22 cellular contexts compared by ENCODE assay signal in the genomic region with DNA sequence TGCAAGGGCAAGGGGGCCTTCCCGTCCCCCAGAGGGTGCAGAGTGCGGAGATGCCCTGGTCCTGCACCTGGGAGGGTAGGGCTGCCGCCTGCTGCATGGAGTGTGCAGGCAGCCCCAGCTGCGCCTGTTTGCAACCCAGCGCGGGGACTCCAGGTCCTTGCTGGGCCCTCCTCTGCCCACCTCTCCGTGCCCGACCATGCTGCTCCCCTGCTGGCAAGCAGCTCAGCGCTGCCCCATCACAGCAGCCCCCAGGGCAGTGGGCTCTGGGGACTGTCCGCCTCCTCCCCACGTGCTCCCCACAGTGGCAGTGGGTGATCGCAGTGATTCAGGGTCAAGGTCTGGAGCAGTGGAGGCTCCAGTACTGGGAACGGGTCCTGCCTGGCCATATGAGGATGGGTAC.
"Had no signal": no experiment of that assay in that cellular context is flagged by ENCODE, and none has a peak within 500 bp of the region (broad histone marks: within the 10 kb centered on the region; RNA-seq: fewer than 3 reads in every experiment).

No MANE protein-coding gene starts in this region.

- H3K4me3 Mint-ChIP-seq: activated CD4-positive, alpha-beta T cell treated with anti-CD3 and anti-CD28 coated beads, Interleukin-2, amount 10 ng/mL, durations not matched to agents 7 days and 5 days; activated CD8-positive, alpha-beta memory T cell treated with anti-CD3 and anti-CD28 coated beads, Interleukin-2, amount 10 ng/mL, durations not matched to agents 7 days and 5 days; activated CD8-positive, alpha-beta T cell treated with anti-CD3 and anti-CD28 coated beads for 36 hours; activated naive CD8-positive, alpha-beta T cell; natural killer cell treated with Interleukin-12 subunit alpha and Interleukin-12 subunit beta and Interleukin-15 and Interleukin-18, amount 100 ng/mL, for 72 hours had no signal

- H3K36me3 Mint-ChIP-seq: natural killer cell treated with Interleukin-12 subunit alpha and Interleukin-12 subunit beta and Interleukin-15 and Interleukin-18, amount 100 ng/mL, for 72 hours had no signal

- H3K27me3 Mint-ChIP-seq: activated CD4-positive, alpha-beta T cell treated with anti-CD3 and anti-CD28 coated beads, Interleukin-2, amount 10 ng/mL, durations not matched to agents 7 days and 5 days; activated CD8-positive, alpha-beta memory T cell treated with anti-CD3 and anti-CD28 coated beads, Interleukin-2, amount 10 ng/mL, durations not matched to agents 7 days and 5 days; activated CD8-positive, alpha-beta T cell treated with anti-CD3 and anti-CD28 coated beads for 36 hours; activated naive CD8-positive, alpha-beta T cell; natural killer cell treated with Interleukin-12 subunit alpha and Interleukin-12 subunit beta and Interleukin-15 and Interleukin-18, amount 100 ng/mL, for 72 hours had no signal

- H3K27ac ChIP-seq: adrenal gland, hepatocyte, neutrophil, parathyroid adenoma, transverse colon had no signal

- H3K27ac Mint-ChIP-seq: activated CD8-positive, alpha-beta memory T cell treated with anti-CD3 and anti-CD28 coated beads, Interleukin-2, amount 10 ng/mL, durations not matched to agents 7 days and 5 days had no signal

- H3K36me3 ChIP-seq: adrenal gland, transverse colon had no signal

- H3K9me3 ChIP-seq: adrenal gland, neutrophil, transverse colon had no signal

- H3K27me3 ChIP-seq: adrenal gland, hepatocyte, neutrophil, transverse colon had no signal

- DNase-seq: activated CD4-positive, alpha-beta T cell treated with anti-CD3 and anti-CD28 coated beads, Interleukin-2, amount 10 ng/mL, durations not matched to agents 7 days and 5 days; activated CD4-positive, CD25-positive, alpha-beta regulatory T cell treated with anti-CD3 and anti-CD28 coated beads, Interleukin-2, amount 50 U/mL, for 72 hours; activated CD8-positive, alpha-beta memory T cell treated with anti-CD3 and anti-CD28 coated beads, Interleukin-2, amount 10 ng/mL, durations not matched to agents 7 days and 5 days; activated CD8-positive, alpha-beta T cell treated with anti-CD3 and anti-CD28 coated beads for 36 hours; activated gamma-delta T cell treated with Interleukin-2 at 50 U/mL for 16 hours; adrenal gland; central memory CD4-positive, alpha-beta T cell; dermis blood vessel endothelial cell; effector memory CD4-positive, alpha-beta T cell; foreskin melanocyte; left ventricle myocardium superior; mammary epithelial cell; midbrain; stimulated activated CD4-positive, alpha-beta T cell treated with anti-CD3 and anti-CD28 coated beads, Interleukin-12 subunit alpha, Interleukin-12 subunit beta, amount 100 ng/mL, for 4 hours; transverse colon had no signal

- H3K4me1 ChIP-seq: parathyroid adenoma had no signal

- ATAC-seq: activated CD8-positive, alpha-beta memory T cell treated with anti-CD3 and anti-CD28 coated beads, Interleukin-2, amount 10 ng/mL, durations not matched to agents 7 days and 5 days; activated CD8-positive, alpha-beta T cell treated with anti-CD3 and anti-CD28 coated beads for 36 hours; esophagus mucosa; left ventricle myocardium superior; natural killer cell treated with Interleukin-12 subunit alpha and Interleukin-12 subunit beta and Interleukin-15 and Interleukin-18, amount 100 ng/mL, for 72 hours; right cardiac atrium had no signal

- H3K9me3 Mint-ChIP-seq: natural killer cell treated with Interleukin-12 subunit alpha and Interleukin-12 subunit beta and Interleukin-15 and Interleukin-18, amount 100 ng/mL, for 72 hours had no signal

- H3K4me3 ChIP-seq: adrenal gland, hepatocyte, transverse colon had no signal
